In genomic region chr6:56689663-56690062, GRCh38 we compare ENCODE assay signal across 2 cellular contexts.
A peak's percentile ranks its signal among the peaks of the same experiment; 100 is the strongest.
TF ChIP-seq lines count a peak whose summit lies in the region.

No MANE protein-coding gene starts in this region.

TF ChIP-seq in liver, 16 proteins besides CTCF, POLR2A, EP300 and RAD21 (continued from another document):
- TF ChIP-seq YY1 (IDR thresholded peaks at IDR 0.05) (no peak), MAX (IDR thresholded peaks at IDR 0.05) (peak; percentile 19), REST (IDR thresholded peaks at IDR 0.05) (no peak), RXRA (IDR thresholded peaks at IDR 0.05) (peak in 1 of 2 donors; percentile 56), JUND (IDR thresholded peaks at IDR 0.05) (peak in 1 of 2 donors; percentile 58), HNF4A (conservative IDR thresholded peaks at IDR 0.05) (peak in 1 of 2 donors; percentile 50), NR2F2 (IDR thresholded peaks at IDR 0.05) (no peak), FOXA2 (IDR thresholded peaks at IDR 0.05) (peak; percentile 26)
- TF ChIP-seq, protein P1, sequence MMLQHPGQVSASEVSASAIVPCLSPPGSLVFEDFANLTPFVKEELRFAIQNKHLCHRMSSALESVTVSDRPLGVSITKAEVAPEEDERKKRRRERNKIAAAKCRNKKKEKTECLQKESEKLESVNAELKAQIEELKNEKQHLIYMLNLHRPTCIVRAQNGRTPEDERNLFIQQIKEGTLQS (IDR thresholded peaks at IDR 0.05), result peak; percentile 25

TF ChIP-seq in WTC11, 78 proteins besides CTCF, POLR2A, EP300 and RAD21 (continued from another document):
- TF ChIP-seq, protein P2, sequence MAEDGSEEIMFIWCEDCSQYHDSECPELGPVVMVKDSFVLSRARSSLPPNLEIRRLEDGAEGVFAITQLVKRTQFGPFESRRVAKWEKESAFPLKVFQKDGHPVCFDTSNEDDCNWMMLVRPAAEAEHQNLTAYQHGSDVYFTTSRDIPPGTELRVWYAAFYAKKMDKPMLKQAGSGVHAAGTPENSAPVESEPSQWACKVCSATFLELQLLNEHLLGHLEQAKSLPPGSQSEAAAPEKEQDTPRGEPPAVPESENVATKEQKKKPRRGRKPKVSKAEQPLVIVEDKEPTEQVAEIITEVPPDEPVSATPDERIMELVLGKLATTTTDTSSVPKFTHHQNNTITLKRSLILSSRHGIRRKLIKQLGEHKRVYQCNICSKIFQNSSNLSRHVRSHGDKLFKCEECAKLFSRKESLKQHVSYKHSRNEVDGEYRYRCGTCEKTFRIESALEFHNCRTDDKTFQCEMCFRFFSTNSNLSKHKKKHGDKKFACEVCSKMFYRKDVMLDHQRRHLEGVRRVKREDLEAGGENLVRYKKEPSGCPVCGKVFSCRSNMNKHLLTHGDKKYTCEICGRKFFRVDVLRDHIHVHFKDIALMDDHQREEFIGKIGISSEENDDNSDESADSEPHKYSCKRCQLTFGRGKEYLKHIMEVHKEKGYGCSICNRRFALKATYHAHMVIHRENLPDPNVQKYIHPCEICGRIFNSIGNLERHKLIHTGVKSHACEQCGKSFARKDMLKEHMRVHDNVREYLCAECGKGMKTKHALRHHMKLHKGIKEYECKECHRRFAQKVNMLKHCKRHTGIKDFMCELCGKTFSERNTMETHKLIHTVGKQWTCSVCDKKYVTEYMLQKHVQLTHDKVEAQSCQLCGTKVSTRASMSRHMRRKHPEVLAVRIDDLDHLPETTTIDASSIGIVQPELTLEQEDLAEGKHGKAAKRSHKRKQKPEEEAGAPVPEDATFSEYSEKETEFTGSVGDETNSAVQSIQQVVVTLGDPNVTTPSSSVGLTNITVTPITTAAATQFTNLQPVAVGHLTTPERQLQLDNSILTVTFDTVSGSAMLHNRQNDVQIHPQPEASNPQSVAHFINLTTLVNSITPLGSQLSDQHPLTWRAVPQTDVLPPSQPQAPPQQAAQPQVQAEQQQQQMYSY (CRISPR knock-in tag; IDR thresholded peaks at IDR 0.05), result no peak
- TF ChIP-seq FOXK1 (CRISPR knock-in tag; IDR thresholded peaks at IDR 0.05) (no peak), ZSCAN18 (CRISPR knock-in tag; IDR thresholded peaks at IDR 0.05) (no peak), TCF7 (CRISPR knock-in tag; IDR thresholded peaks at IDR 0.05; ENCODE audit: low read depth) (no peak), E2F1 (CRISPR knock-in tag; IDR thresholded peaks at IDR 0.05) (no peak), NR3C1 (CRISPR knock-in tag; conservative IDR thresholded peaks at IDR 0.05; ENCODE audit: low read depth) (no peak), SP1 (CRISPR knock-in tag; conservative IDR thresholded peaks at IDR 0.05) (no peak), TEAD4 (CRISPR knock-in tag; IDR thresholded peaks at IDR 0.05) (no peak), ATF1 (CRISPR knock-in tag; IDR thresholded peaks at IDR 0.05) (no peak), GABPB1 (CRISPR knock-in tag; IDR thresholded peaks at IDR 0.05) (no peak), ERG (CRISPR knock-in tag; IDR thresholded peaks at IDR 0.05) (no peak), ELF4 (CRISPR knock-in tag; IDR thresholded peaks at IDR 0.05; ENCODE audit: low read depth) (no peak), ZNF232 (CRISPR knock-in tag; IDR thresholded peaks at IDR 0.05) (no peak), TP53 (CRISPR knock-in tag; IDR thresholded peaks at IDR 0.05) (no peak), ZNF121 (CRISPR knock-in tag; IDR thresholded peaks at IDR 0.05) (no peak)
- TF ChIP-seq, protein P3, sequence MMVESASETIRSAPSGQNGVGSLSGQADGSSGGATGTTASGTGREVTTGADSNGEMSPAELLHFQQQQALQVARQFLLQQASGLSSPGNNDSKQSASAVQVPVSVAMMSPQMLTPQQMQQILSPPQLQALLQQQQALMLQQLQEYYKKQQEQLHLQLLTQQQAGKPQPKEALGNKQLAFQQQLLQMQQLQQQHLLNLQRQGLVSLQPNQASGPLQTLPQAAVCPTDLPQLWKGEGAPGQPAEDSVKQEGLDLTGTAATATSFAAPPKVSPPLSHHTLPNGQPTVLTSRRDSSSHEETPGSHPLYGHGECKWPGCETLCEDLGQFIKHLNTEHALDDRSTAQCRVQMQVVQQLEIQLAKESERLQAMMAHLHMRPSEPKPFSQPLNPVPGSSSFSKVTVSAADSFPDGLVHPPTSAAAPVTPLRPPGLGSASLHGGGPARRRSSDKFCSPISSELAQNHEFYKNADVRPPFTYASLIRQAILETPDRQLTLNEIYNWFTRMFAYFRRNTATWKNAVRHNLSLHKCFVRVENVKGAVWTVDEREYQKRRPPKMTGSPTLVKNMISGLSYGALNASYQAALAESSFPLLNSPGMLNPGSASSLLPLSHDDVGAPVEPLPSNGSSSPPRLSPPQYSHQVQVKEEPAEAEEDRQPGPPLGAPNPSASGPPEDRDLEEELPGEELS (CRISPR knock-in tag; IDR thresholded peaks at IDR 0.05), result no peak
